ENCODE assay signal across 8 cellular contexts in genomic region chr17:39618252-39618913, GRCh38. TPM values are rescaled to one million over a fixed set of nuclear protein-coding genes. Genes with fewer than 3 reads are reported as not detected.
A peak's percentile ranks its signal among the peaks of the same experiment; 100 is the strongest.
DNase-seq lines count a peak whose midpoint lies in the region; ATAC-seq and TF ChIP-seq lines count a peak whose summit lies in the region.

No MANE protein-coding gene starts in this region.

- no peak for ATAC-seq in GM21390 (IDR thresholded peaks at IDR 0.05; ENCODE audit: unreplicated experiment)

- intact Hi-C loops in dorsolateral prefrontal cortex (cut with DNase I) = no loop called here

- no peak overlapping the region for H3K27ac Mint-ChIP-seq in nephron

- peak overlapping the region in 42 of 59 donors; percentile 1 to 82 (median 52) for H3K27ac ChIP-seq in dorsolateral prefrontal cortex

- peak in 1 of 56 donors; percentile 4 for TF ChIP-seq CTCF in dorsolateral prefrontal cortex (IDR thresholded peaks at IDR 0.05 in 54 of 56, conservative IDR thresholded peaks at IDR 0.05 in 2 of 56; ENCODE audit: low read depth in 1 of 56, partially characterized antibody in 56 of 56)
- no peak for TF ChIP-seq CTCF in nephron (IDR thresholded peaks at IDR 0.05; ENCODE audit: unreplicated experiment in 3 of 3)

- no peaks in the 10 kb centered on the region for H3K36me3 Mint-ChIP-seq in nephron (ENCODE audit: low read depth)

- H3K4me3 ChIP-seq in dorsolateral prefrontal cortex = peak overlapping the region; percentile 34 to 73 (median 57)

- DNase-seq in NCI-H146 (lab: John Stamatoyannopoulos, UW) (peak; percentile 19), NCI-H146 treated with DMSO at 0.1 percent for 48 hours (lab: John Stamatoyannopoulos, UW; ENCODE audit: unreplicated experiment) (no peak), NCI-H69 (lab: John Stamatoyannopoulos, UW) (peak; percentile 57), dorsolateral prefrontal cortex (no peak), COLO829 (ENCODE audit: low spot score) (no peak), AG08396 (ENCODE audit: low spot score) (no peak)

- H3K9me3 Mint-ChIP-seq in nephron = no peaks in the 10 kb centered on the region

- H3K4me1 Mint-ChIP-seq in nephron = peaks cover 7% of the 10 kb centered on the region

- H3K27me3 ChIP-seq in dorsolateral prefrontal cortex = peaks cover 0 to 5% (median 0%) of the 10 kb centered on the region in 45 donors

- H3K27me3 Mint-ChIP-seq in nephron (ENCODE audit: low read depth) = peaks cover 82% of the 10 kb centered on the region

- H3K4me3 Mint-ChIP-seq in nephron = peak overlapping the region; percentile 81 to 85 (median 84)

RNA-seq across cellular contexts. Expression of gene PPP1R1B, which starts 8.4 kb away (rescaled TPM):
- 100 to 1,000 TPM in 119 of 120 experiments, 10 to 100 TPM in 1; 65.3 to 449 (median 214) TPM for total RNA-seq in dorsolateral prefrontal cortex

RNA-seq across cellular contexts. Expression of gene NEUROD2, which starts 10.7 kb away (rescaled TPM):
- total RNA-seq in dorsolateral prefrontal cortex = 10 to 100 TPM; 10.6 to 60.3 (median 39.0) TPM

RNA-seq across cellular contexts. Expression of gene STARD3, which starts 18.6 kb away (rescaled TPM):
- 100 to 1,000 TPM in 9 of 120 experiments, 10 to 100 TPM in 111; 45.7 to 129 (median 71.4) TPM for total RNA-seq in dorsolateral prefrontal cortex

RNA-seq across cellular contexts. Expression of gene TCAP, which starts 46.8 kb away (rescaled TPM):
- total RNA-seq in dorsolateral prefrontal cortex = 10 to 100 TPM in 8 of 120 experiments, 1 to 10 TPM in 112; 1.6 to 14.9 (median 4.8) TPM

RNA-seq across cellular contexts. Expression of gene PNMT, which starts 49.9 kb away (rescaled TPM):
- 10 to 100 TPM in 15 of 120 experiments, 1 to 10 TPM in 105; 1.4 to 15.3 (median 6.7) TPM for total RNA-seq in dorsolateral prefrontal cortex

Comparison
In these comparisons a context has a peak if more than half of its experiments do, and no peak if none do; other contexts are left out.
1. DNase-seq: peak in NCI-H146 (single experiment) and NCI-H69 (single experiment); none in NCI-H146 treated with DMSO at 0.1 percent for 48 hours (single experiment), dorsolateral prefrontal cortex (0 of 10), COLO829 (single experiment) and AG08396 (single experiment).